ENCODE assay signal across 9 cellular contexts in the genomic region with DNA sequence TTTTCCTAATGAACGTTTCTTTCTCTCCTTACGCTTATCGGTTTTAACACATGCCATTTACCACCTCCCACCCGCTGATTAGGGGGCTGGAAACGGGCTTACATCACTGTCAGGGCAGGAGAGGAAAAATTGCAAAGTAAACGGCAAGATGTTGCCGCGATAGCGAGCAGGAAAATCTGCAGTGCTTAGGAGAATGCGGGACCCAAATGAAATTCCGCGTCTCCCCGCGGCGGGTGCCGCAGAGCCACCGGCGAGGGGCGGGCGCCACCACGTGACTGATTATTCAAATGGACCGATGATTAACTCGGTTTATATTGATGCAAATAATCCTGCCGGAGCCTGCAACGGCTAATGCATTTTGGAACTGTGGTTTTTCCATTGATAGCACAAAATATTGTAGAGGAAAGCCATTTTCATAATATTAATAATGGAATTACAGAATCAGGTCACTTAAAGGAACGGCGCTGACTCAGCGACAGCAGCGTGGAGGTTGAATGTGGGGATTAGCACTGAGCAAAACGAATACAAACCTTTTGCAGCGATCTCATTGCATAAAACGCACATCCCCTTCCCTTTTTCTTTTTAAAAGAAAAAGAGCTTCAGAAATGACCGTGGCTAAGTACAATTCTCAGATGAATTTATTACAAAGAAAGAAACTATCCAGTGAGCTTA.
DNase-seq lines count a peak whose midpoint lies in the region; ATAC-seq and TF ChIP-seq lines count a peak whose summit lies in the region.
"Had no signal": no experiment of that assay in that cellular context is flagged by ENCODE, and none has a peak within 500 bp of the region (broad histone marks: within the 10 kb centered on the region; RNA-seq: fewer than 3 reads in every experiment).

No MANE protein-coding gene starts in this region.

- H3K9me3 ChIP-seq in ascending aorta (no peaks in the 10 kb centered on the region), iPS-20b (ENCODE audit: insufficient read depth, low read depth, low read length) (no peaks in the 10 kb centered on the region), smooth muscle cell (replicated peaks; ENCODE audit: low read depth) (no peaks in the 10 kb centered on the region)

- no peaks in the 10 kb centered on the region for H3K79me2 ChIP-seq in smooth muscle cell (ENCODE audit: low read depth)

- TF ChIP-seq CTCF in LNCAP (IDR thresholded peaks at IDR 0.05) (peak; percentile 48; the same call in 1 of the 2 replicates), ascending aorta (IDR thresholded peaks at IDR 0.05) (no peak), smooth muscle cell (IDR thresholded peaks at IDR 0.05; ENCODE audit: borderline replicate concordance, insufficient read depth, poor library complexity, severe bottlenecking) (peak; percentile 6)

- peak overlapping the region; percentile 91 for H3K4me2 ChIP-seq in smooth muscle cell

- peaks cover 5% of the 10 kb centered on the region for H3F3A ChIP-seq in smooth muscle cell (ENCODE audit: low read depth)

- peak overlapping the region; percentile 83 for H2AFZ ChIP-seq in smooth muscle cell (ENCODE audit: low read depth)

- intact Hi-C loops in ascending aorta (cut with DNase I): no loop called here

- H3K4me3 ChIP-seq in ascending aorta: peak overlapping the region; percentile 24 to 28
- H3K4me3 ChIP-seq in iPS-20b (ENCODE audit: low read length): peak overlapping the region; percentile 80
- H3K4me3 ChIP-seq in smooth muscle cell: peak overlapping the region; percentile 48

- H3K27me3 ChIP-seq in ascending aorta (no peaks in the 10 kb centered on the region), iPS-20b (ENCODE audit: insufficient read depth, low read length) (peaks cover 59% of the 10 kb centered on the region), smooth muscle cell (ENCODE audit: low read depth) (peaks cover 3% of the 10 kb centered on the region)

- ATAC-seq in HG03342 (IDR thresholded peaks at IDR 0.05; ENCODE audit: unreplicated experiment): no peak
- ATAC-seq: left colon had no signal

- H3K4me1 ChIP-seq in ascending aorta: no peaks in the 10 kb centered on the region
- peaks cover 34% of the 10 kb centered on the region for H3K4me1 ChIP-seq in iPS-20b (ENCODE audit: insufficient read depth, low read length)
- H3K4me1 ChIP-seq in smooth muscle cell (ENCODE audit: low read depth): peaks cover 17% of the 10 kb centered on the region

- no peaks in the 10 kb centered on the region for H4K20me1 ChIP-seq in smooth muscle cell (ENCODE audit: low read depth)

- WGBS in smooth muscle cell (ENCODE audit: low lambda C conversion rate): 2% methylated on average over 33 of the region's 33 CpGs

- H3K27ac ChIP-seq in ascending aorta (no peak overlapping the region), iPS-20b (ENCODE audit: low read length) (no peak overlapping the region), smooth muscle cell (ENCODE audit: low read depth) (no peak overlapping the region)

- H3K36me3 ChIP-seq in ascending aorta (no peaks in the 10 kb centered on the region), iPS-20b (ENCODE audit: insufficient read depth, low read depth, low read length) (no peaks in the 10 kb centered on the region), smooth muscle cell (ENCODE audit: low read depth) (no peaks in the 10 kb centered on the region)

- DNase-seq in CMK (ENCODE audit: low read depth) (peak; percentile 38), ascending aorta (ENCODE audit: low spot score in 2 of 2) (no peak), smooth muscle cell (lab: John Stamatoyannopoulos, UW; ENCODE audit: unreplicated experiment) (no peak), Kasumi-1 (lab: John Stamatoyannopoulos, UW) (no peak), NCI-H226 (no peak)

- H3K9ac ChIP-seq in iPS-20b (ENCODE audit: low read depth, low read length): peak overlapping the region; percentile 48; the same call in 1 of the 2 replicates
- H3K9ac ChIP-seq in smooth muscle cell (ENCODE audit: low read depth): peak overlapping the region; percentile 26

Comparison
In these comparisons a context has a peak if more than half of its experiments do, and no peak if none do; other contexts are left out.
1. CTCF ChIP-seq: peak in LNCAP (single experiment) and smooth muscle cell (single experiment); none in ascending aorta (0 of 3).
2. H3K4me3 ChIP-seq: peak in every context shown above with its lines; median percentile 80 in iPS-20b; 48 in smooth muscle cell; 26 in ascending aorta.